21 cellular contexts compared by ENCODE assay signal in genomic region chr4:147815741-147816140, GRCh38.
DNase-seq lines count a peak whose midpoint lies in the region; ATAC-seq and TF ChIP-seq lines count a peak whose summit lies in the region.
"Had no signal": no experiment of that assay in that cellular context is flagged by ENCODE, and none has a peak within 500 bp of the region (broad histone marks: within the 10 kb centered on the region; RNA-seq: fewer than 3 reads in every experiment).

No MANE protein-coding gene starts in this region.

- no peaks in the 10 kb centered on the region for H3K36me3 ChIP-seq in lower lobe of right lung
- H3K36me3 ChIP-seq in colonic mucosa, result no peaks in the 10 kb centered on the region
- H3K36me3 ChIP-seq: brain microvascular endothelial cell, pancreas had no signal

- no peak for TF ChIP-seq CTCF in lower lobe of right lung (IDR thresholded peaks at IDR 0.05)
- no peak for TF ChIP-seq CTCF in colonic mucosa (IDR thresholded peaks at IDR 0.05)

- H3K9me3 Mint-ChIP-seq in activated T-helper 17 cell treated with anti-CD3 and anti-CD28 coated beads, Interleukin-2, amount 50 U/mL, for 72 hours, result no peaks in the 10 kb centered on the region
- no peaks in the 10 kb centered on the region for H3K9me3 Mint-ChIP-seq in stimulated activated effector memory CD8-positive, alpha-beta T cell treated with anti-CD3 and anti-CD28 coated beads, Interleukin-12 subunit alpha, Interleukin-12 subunit beta, amount 100 ng/mL, for 72 hours
- no peaks in the 10 kb centered on the region for H3K9me3 Mint-ChIP-seq in activated CD8-positive, alpha-beta T cell treated with anti-CD3 and anti-CD28 coated beads, Interleukin-2, amount 10 ng/mL, durations not matched to agents 7 days and 5 days (ENCODE audit: insufficient read depth)
- H3K9me3 Mint-ChIP-seq: activated naive CD8-positive, alpha-beta T cell treated with anti-CD3 and anti-CD28 coated beads for 36 hours; CD4-positive, alpha-beta memory T cell; WTC11 had no signal

- H3K4me1 ChIP-seq in lower lobe of right lung (peaks cover 54% of the 10 kb centered on the region), colonic mucosa (no peaks in the 10 kb centered on the region)

- CTCF ChIA-PET in activated CD8-positive, alpha-beta T cell treated with anti-CD3 and anti-CD28 coated beads, Interleukin-2, amount 10 ng/mL, durations not matched to agents 7 days and 5 days (lab: Charles Lee), result interaction anchor here (1.5 to 2.1 kb wide), 3 partner anchors 11 to 51 kb away, joined by 5 to 12 read pairs (median 5); no protein-coding TSS in a partner anchor

- H3K27ac Mint-ChIP-seq in activated T-helper 17 cell treated with anti-CD3 and anti-CD28 coated beads, Interleukin-2, amount 50 U/mL, for 72 hours, result peak overlapping the region; percentile 42
- peak overlapping the region; percentile 65 for H3K27ac Mint-ChIP-seq in stimulated activated effector memory CD8-positive, alpha-beta T cell treated with anti-CD3 and anti-CD28 coated beads, Interleukin-12 subunit alpha, Interleukin-12 subunit beta, amount 100 ng/mL, for 72 hours
- no peak overlapping the region for H3K27ac Mint-ChIP-seq in activated CD8-positive, alpha-beta T cell treated with anti-CD3 and anti-CD28 coated beads, Interleukin-2, amount 10 ng/mL, durations not matched to agents 7 days and 5 days
- H3K27ac Mint-ChIP-seq: activated naive CD8-positive, alpha-beta T cell treated with anti-CD3 and anti-CD28 coated beads for 36 hours; WTC11 had no signal

- POLR2A ChIA-PET in activated CD8-positive, alpha-beta T cell treated with anti-CD3 and anti-CD28 coated beads, Interleukin-2, amount 10 ng/mL, durations not matched to agents 7 days and 5 days (lab: Charles Lee), result no interaction called here

- no peaks in the 10 kb centered on the region for H3K36me3 Mint-ChIP-seq in activated T-helper 17 cell treated with anti-CD3 and anti-CD28 coated beads, Interleukin-2, amount 50 U/mL, for 72 hours (ENCODE audit: low read depth)
- no peaks in the 10 kb centered on the region for H3K36me3 Mint-ChIP-seq in stimulated activated effector memory CD8-positive, alpha-beta T cell treated with anti-CD3 and anti-CD28 coated beads, Interleukin-12 subunit alpha, Interleukin-12 subunit beta, amount 100 ng/mL, for 72 hours
- H3K36me3 Mint-ChIP-seq in activated CD8-positive, alpha-beta T cell treated with anti-CD3 and anti-CD28 coated beads, Interleukin-2, amount 10 ng/mL, durations not matched to agents 7 days and 5 days (ENCODE audit: low read depth), result no peaks in the 10 kb centered on the region
- H3K36me3 Mint-ChIP-seq: activated naive CD8-positive, alpha-beta T cell treated with anti-CD3 and anti-CD28 coated beads for 36 hours; WTC11 had no signal

- H3K4me1 Mint-ChIP-seq in activated T-helper 17 cell treated with anti-CD3 and anti-CD28 coated beads, Interleukin-2, amount 50 U/mL, for 72 hours, result peaks cover 19% of the 10 kb centered on the region
- peaks cover 19% of the 10 kb centered on the region for H3K4me1 Mint-ChIP-seq in stimulated activated effector memory CD8-positive, alpha-beta T cell treated with anti-CD3 and anti-CD28 coated beads, Interleukin-12 subunit alpha, Interleukin-12 subunit beta, amount 100 ng/mL, for 72 hours
- peaks cover 16% of the 10 kb centered on the region for H3K4me1 Mint-ChIP-seq in activated CD8-positive, alpha-beta T cell treated with anti-CD3 and anti-CD28 coated beads, Interleukin-2, amount 10 ng/mL, durations not matched to agents 7 days and 5 days (ENCODE audit: low read depth)

- no peaks in the 10 kb centered on the region for H3K27me3 ChIP-seq in lower lobe of right lung (ENCODE audit: low read depth)
- no peaks in the 10 kb centered on the region for H3K27me3 ChIP-seq in colonic mucosa
- H3K27me3 ChIP-seq: brain microvascular endothelial cell, pancreas had no signal

- no peak overlapping the region for H3K4me3 Mint-ChIP-seq in activated T-helper 17 cell treated with anti-CD3 and anti-CD28 coated beads, Interleukin-2, amount 50 U/mL, for 72 hours
- H3K4me3 Mint-ChIP-seq in stimulated activated effector memory CD8-positive, alpha-beta T cell treated with anti-CD3 and anti-CD28 coated beads, Interleukin-12 subunit alpha, Interleukin-12 subunit beta, amount 100 ng/mL, for 72 hours, result no peak overlapping the region
- H3K4me3 Mint-ChIP-seq in activated CD8-positive, alpha-beta T cell treated with anti-CD3 and anti-CD28 coated beads, Interleukin-2, amount 10 ng/mL, durations not matched to agents 7 days and 5 days, result no peak overlapping the region
- H3K4me3 Mint-ChIP-seq: activated naive CD8-positive, alpha-beta T cell treated with anti-CD3 and anti-CD28 coated beads for 36 hours; WTC11 had no signal

- H3K27me3 Mint-ChIP-seq in activated T-helper 17 cell treated with anti-CD3 and anti-CD28 coated beads, Interleukin-2, amount 50 U/mL, for 72 hours, result no peaks in the 10 kb centered on the region
- H3K27me3 Mint-ChIP-seq in activated CD8-positive, alpha-beta T cell treated with anti-CD3 and anti-CD28 coated beads, Interleukin-2, amount 10 ng/mL, durations not matched to agents 7 days and 5 days (ENCODE audit: low read depth), result peaks cover 5% of the 10 kb centered on the region
- H3K27me3 Mint-ChIP-seq: activated naive CD8-positive, alpha-beta T cell treated with anti-CD3 and anti-CD28 coated beads for 36 hours; CD4-positive, alpha-beta memory T cell had no signal

- DNase-seq in CD1c-positive myeloid dendritic cell (ENCODE audit: extremely low spot score) (peak; percentile 50), lower lobe of right lung (no peak), colonic mucosa (no peak)
- no peak for DNase-seq in stimulated activated effector memory CD8-positive, alpha-beta T cell treated with anti-CD3 and anti-CD28 coated beads, Interleukin-12 subunit alpha, Interleukin-12 subunit beta, amount 100 ng/mL, for 72 hours (ENCODE audit: low spot score in 2 of 2)
- no peak for DNase-seq in activated CD8-positive, alpha-beta memory T cell treated with anti-CD3 and anti-CD28 coated beads, Interleukin-2, amount 50 U/mL, for 4 hours
- DNase-seq in activated CD8-positive, alpha-beta T cell treated with anti-CD3 and anti-CD28 coated beads, Interleukin-2, amount 10 ng/mL, durations not matched to agents 7 days and 5 days, result no peak
- DNase-seq: activated naive CD8-positive, alpha-beta T cell treated with anti-CD3 and anti-CD28 coated beads for 36 hours; brain microvascular endothelial cell; CD4-positive, alpha-beta memory T cell; dorsolateral prefrontal cortex; IMR-90; NCI-H1694; NCI-H2227 treated with DMSO at 0.1 percent for 48 hours; NCI-H774; pancreas had no signal

- peak overlapping the region in 1 of 2 donors; percentile 4 for H3K9ac ChIP-seq in colonic mucosa (ENCODE audit: low read depth in 2 of 2, low read length in 2 of 2)

- H3K4me3 ChIP-seq in lower lobe of right lung (no peak overlapping the region), colonic mucosa (no peak overlapping the region)
- H3K4me3 ChIP-seq: dorsolateral prefrontal cortex, pancreas, skin epidermis had no signal

- no peaks in the 10 kb centered on the region for H3K9me3 ChIP-seq in lower lobe of right lung
- H3K9me3 ChIP-seq in colonic mucosa, result no peaks in the 10 kb centered on the region
- H3K9me3 ChIP-seq: pancreas had no signal

- ATAC-seq in activated T-helper 17 cell treated with anti-CD3 and anti-CD28 coated beads, Interleukin-2, amount 50 U/mL, for 72 hours (replicated peaks), result no peak
- ATAC-seq in lower lobe of right lung (peak in 1 of 2 donors; percentile 32), HG03442 (IDR thresholded peaks at IDR 0.05; ENCODE audit: unreplicated experiment) (no peak)
- no peak for ATAC-seq in stimulated activated effector memory CD8-positive, alpha-beta T cell treated with anti-CD3 and anti-CD28 coated beads, Interleukin-12 subunit alpha, Interleukin-12 subunit beta, amount 100 ng/mL, for 72 hours
- no peak for ATAC-seq in activated CD8-positive, alpha-beta T cell treated with anti-CD3 and anti-CD28 coated beads, Interleukin-2, amount 10 ng/mL, durations not matched to agents 7 days and 5 days
- ATAC-seq: HCT116, WTC11 had no signal

- H3K27ac ChIP-seq in lower lobe of right lung (peak overlapping the region; percentile 24), colonic mucosa (no peak overlapping the region)
- H3K27ac ChIP-seq: brain microvascular endothelial cell, epithelial cell of prostate, pancreas had no signal

- intact Hi-C loops in lower lobe of right lung (cut with DNase I), result no loop called here
- intact Hi-C loops in colonic mucosa (cut with DNase I), result no loop called here
